In the genomic region with DNA sequence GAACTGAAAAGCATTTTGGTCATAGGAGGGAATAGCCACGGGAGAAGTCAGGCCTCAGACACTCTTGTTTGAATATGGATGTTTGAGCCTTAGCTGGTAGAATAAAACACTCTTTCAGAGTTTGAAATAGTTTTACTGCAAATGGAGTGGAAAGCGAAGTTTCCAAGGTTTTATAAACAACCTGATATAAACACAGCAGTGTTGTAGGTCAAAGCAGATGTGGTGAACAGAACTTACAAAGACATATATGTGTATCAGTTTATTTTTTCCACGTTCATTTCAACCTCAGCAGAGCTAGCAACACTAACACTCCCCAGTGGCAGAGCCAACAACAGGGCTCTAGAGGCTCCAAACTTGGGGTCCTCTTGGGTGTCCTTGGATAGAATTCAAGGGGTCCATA, we compare ENCODE assay signal across 22 cellular contexts.
A peak's percentile ranks its signal among the peaks of the same experiment; 100 is the strongest.
DNase-seq lines count a peak whose midpoint lies in the region; ATAC-seq and TF ChIP-seq lines count a peak whose summit lies in the region.
"Had no signal": no experiment of that assay in that cellular context is flagged by ENCODE, and none has a peak within 500 bp of the region (broad histone marks: within the 10 kb centered on the region; RNA-seq: fewer than 3 reads in every experiment).

No MANE protein-coding gene starts in this region.

- DNase-seq in breast epithelium (ENCODE audit: low spot score in 2 of 2) (no peak), MCF 10A (ENCODE audit: unreplicated experiment) (no peak), right atrium auricular region (ENCODE audit: low spot score) (no peak), neural progenitor cell (ENCODE audit: low spot score) (no peak), transverse colon (no peak)
- DNase-seq in activated T-helper 2 cell treated with anti-CD3 and anti-CD28 coated beads, Interferon-gamma antibody, Interleukin-2, Interleukin-4, amounts not matched to agents 10 μg/mL and 5 μg/mL and 100 μg/mL, durations not matched to agents 14 hours and 24 hours and 36 hours (ENCODE audit: low spot score): no peak
- DNase-seq in stimulated activated CD4-positive, alpha-beta T cell treated with anti-CD3 and anti-CD28 coated beads, Interleukin-4, amount 100 ng/mL, for 24 hours: no peak
- DNase-seq in activated T-cell treated with anti-CD3 and anti-CD28 coated beads, Interleukin-2, amount 50 U/mL, for 72 hours: no peak
- DNase-seq: activated CD4-positive, alpha-beta T cell treated with anti-CD3 and anti-CD28 coated beads, Interleukin-2, amount 50 U/mL, for 4 hours; activated naive CD8-positive, alpha-beta T cell treated with anti-CD3 and anti-CD28 coated beads for 36 hours; activated T-cell treated with anti-CD3 and anti-CD28 coated beads, Interleukin-2, amount 50 U/mL, for 48 hours; BE2C; foreskin keratinocyte; GDM1; MM.1S; NCI-H1930; NCI-H446 treated with DMSO at 0.1 percent for 48 hours; stimulated activated CD4-positive, alpha-beta T cell treated with anti-CD3 and anti-CD28 coated beads, Interleukin-2, amount 100 ng/mL, for 48 hours; SW 1271 had no signal

- intact Hi-C loops in breast epithelium (cut with DNase I; ENCODE audit: low total_unique reads): no loop called here
- intact Hi-C loops in MCF 10A (cut with micrococcal nuclease): no loop called here
- intact Hi-C loops in transverse colon (cut with DNase I; ENCODE audit: low total_unique reads): no loop called here
- intact Hi-C loops in activated T-helper 2 cell treated with anti-CD3 and anti-CD28 coated beads, Interferon-gamma antibody, Interleukin-2, Interleukin-4, amounts not matched to agents 10 μg/mL and 5 μg/mL and 100 μg/mL, durations not matched to agents 14 hours and 24 hours and 36 hours (cut with micrococcal nuclease): no loop called here

- no TSS peak for BruUV-seq in MCF 10A (replicated peaks; lab: Mats Ljungman, UMichigan)

- no peak overlapping the region for H3K4me2 ChIP-seq in neural progenitor cell

- H3K4me3 ChIP-seq in breast epithelium (no peak overlapping the region), right atrium auricular region (no peak overlapping the region), neural progenitor cell (no peak overlapping the region), transverse colon (no peak overlapping the region)
- H3K4me3 ChIP-seq: suprapubic skin had no signal

- H3K27me3 ChIP-seq in breast epithelium (no peaks in the 10 kb centered on the region), right atrium auricular region (no peaks in the 10 kb centered on the region), neural progenitor cell (no peaks in the 10 kb centered on the region), transverse colon (no peaks in the 10 kb centered on the region)
- H3K27me3 ChIP-seq: BE2C, foreskin keratinocyte, suprapubic skin had no signal

- no peaks in the 10 kb centered on the region for H3K36me3 ChIP-seq in breast epithelium
- H3K36me3 ChIP-seq in right atrium auricular region: peaks cover 3% of the 10 kb centered on the region
- no peaks in the 10 kb centered on the region for H3K36me3 ChIP-seq in neural progenitor cell
- H3K36me3 ChIP-seq in transverse colon: peaks cover 0 to 6% (median 1%) of the 10 kb centered on the region in 4 donors
- H3K36me3 ChIP-seq: BE2C had no signal

- H2AFZ ChIP-seq in neural progenitor cell (replicated peaks): no peak overlapping the region

- POLR2A ChIA-PET in MCF 10A (lab: Yijun Ruan, JAX): no interaction called here

- no peaks in the 10 kb centered on the region for H3K4me1 Mint-ChIP-seq in MCF 10A (ENCODE audit: insufficient read depth, unreplicated experiment)
- H3K4me1 Mint-ChIP-seq in neural progenitor cell: peaks cover 72% of the 10 kb centered on the region
- H3K4me1 Mint-ChIP-seq in activated T-helper 2 cell treated with anti-CD3 and anti-CD28 coated beads, Interferon-gamma antibody, Interleukin-2, Interleukin-4, amounts not matched to agents 10 μg/mL and 5 μg/mL and 100 μg/mL, durations not matched to agents 14 hours and 24 hours and 36 hours (ENCODE audit: low read depth): no peaks in the 10 kb centered on the region
- H3K4me1 Mint-ChIP-seq in activated T-cell treated with anti-CD3 and anti-CD28 coated beads, Interleukin-2, amount 50 U/mL, for 72 hours (ENCODE audit: low read depth): no peaks in the 10 kb centered on the region
- H3K4me1 Mint-ChIP-seq: activated naive CD8-positive, alpha-beta T cell treated with anti-CD3 and anti-CD28 coated beads for 36 hours; central memory CD8-positive, alpha-beta T cell had no signal

- H3K36me3 Mint-ChIP-seq in MCF 10A (ENCODE audit: insufficient read depth, unreplicated experiment) (peaks cover 11% of the 10 kb centered on the region), neural progenitor cell (peaks cover 53% of the 10 kb centered on the region)
- no peaks in the 10 kb centered on the region for H3K36me3 Mint-ChIP-seq in activated T-helper 2 cell treated with anti-CD3 and anti-CD28 coated beads, Interferon-gamma antibody, Interleukin-2, Interleukin-4, amounts not matched to agents 10 μg/mL and 5 μg/mL and 100 μg/mL, durations not matched to agents 14 hours and 24 hours and 36 hours (ENCODE audit: low read depth)
- H3K36me3 Mint-ChIP-seq in activated T-cell treated with anti-CD3 and anti-CD28 coated beads, Interleukin-2, amount 50 U/mL, for 72 hours (ENCODE audit: insufficient read depth in 2 of 2): no peaks in the 10 kb centered on the region
- H3K36me3 Mint-ChIP-seq: activated naive CD8-positive, alpha-beta T cell treated with anti-CD3 and anti-CD28 coated beads for 36 hours had no signal

- no peak for TF ChIP-seq POLR2A in breast epithelium (IDR thresholded peaks at IDR 0.05)
- no peak for TF ChIP-seq POLR2A in transverse colon (IDR thresholded peaks at IDR 0.05)

- peaks cover 22% of the 10 kb centered on the region for H3F3A ChIP-seq in neural progenitor cell (ENCODE audit: low read depth)

- H3K9me3 Mint-ChIP-seq in MCF 10A (ENCODE audit: unreplicated experiment) (no peaks in the 10 kb centered on the region), neural progenitor cell (no peaks in the 10 kb centered on the region)
- H3K9me3 Mint-ChIP-seq in activated T-helper 2 cell treated with anti-CD3 and anti-CD28 coated beads, Interferon-gamma antibody, Interleukin-2, Interleukin-4, amounts not matched to agents 10 μg/mL and 5 μg/mL and 100 μg/mL, durations not matched to agents 14 hours and 24 hours and 36 hours: no peaks in the 10 kb centered on the region
- no peaks in the 10 kb centered on the region for H3K9me3 Mint-ChIP-seq in activated T-cell treated with anti-CD3 and anti-CD28 coated beads, Interleukin-2, amount 50 U/mL, for 72 hours
- H3K9me3 Mint-ChIP-seq: activated naive CD8-positive, alpha-beta T cell treated with anti-CD3 and anti-CD28 coated beads for 36 hours; central memory CD8-positive, alpha-beta T cell had no signal

- H3K4me1 ChIP-seq in breast epithelium (peaks cover 0 to 10% of the 10 kb centered on the region in 2 donors), right atrium auricular region (peaks cover 0 to 27% of the 10 kb centered on the region in 2 donors), neural progenitor cell (peaks cover 16% of the 10 kb centered on the region), transverse colon (peaks cover 5 to 49% (median 19%) of the 10 kb centered on the region in 4 donors)
- H3K4me1 ChIP-seq: BE2C, foreskin keratinocyte had no signal

- H3K27ac ChIP-seq in breast epithelium: peak overlapping the region; percentile 80
- H3K27ac ChIP-seq in right atrium auricular region: peak overlapping the region; percentile 17 to 57
- H3K27ac ChIP-seq in neural progenitor cell: no peak overlapping the region
- peak overlapping the region; percentile 45 to 71 (median 65) for H3K27ac ChIP-seq in transverse colon
- H3K27ac ChIP-seq: 22Rv1, foreskin keratinocyte, suprapubic skin had no signal

- CTCF ChIA-PET in MCF 10A (lab: Yijun Ruan, JAX): interaction anchor here (2.1 kb wide), 1 partner anchor 22 kb away, joined by 6 read pairs; no protein-coding TSS in a partner anchor

- H3K4me3 Mint-ChIP-seq in MCF 10A (ENCODE audit: unreplicated experiment): no peak overlapping the region
- H3K4me3 Mint-ChIP-seq in neural progenitor cell: peak overlapping the region; percentile 60
- H3K4me3 Mint-ChIP-seq in activated T-helper 2 cell treated with anti-CD3 and anti-CD28 coated beads, Interferon-gamma antibody, Interleukin-2, Interleukin-4, amounts not matched to agents 10 μg/mL and 5 μg/mL and 100 μg/mL, durations not matched to agents 14 hours and 24 hours and 36 hours (ENCODE audit: low read depth): no peak overlapping the region
- H3K4me3 Mint-ChIP-seq in activated T-cell treated with anti-CD3 and anti-CD28 coated beads, Interleukin-2, amount 50 U/mL, for 72 hours: no peak overlapping the region
- H3K4me3 Mint-ChIP-seq: activated naive CD8-positive, alpha-beta T cell treated with anti-CD3 and anti-CD28 coated beads for 36 hours; central memory CD8-positive, alpha-beta T cell had no signal

- TF ChIP-seq EP300 in transverse colon (IDR thresholded peaks at IDR 0.05; ENCODE audit: low read depth): no peak

- H4K20me1 ChIP-seq in neural progenitor cell (ENCODE audit: low read depth): peaks cover 29% of the 10 kb centered on the region

- ATAC-seq in activated T-cell treated with anti-CD3 and anti-CD28 coated beads, Interleukin-2, amount 50 U/mL, for 72 hours (replicated peaks in 1 of 2): no peak
- ATAC-seq: foreskin keratinocyte had no signal

- WGBS in transverse colon (ENCODE audit: low coverage in 1 of 2), 2 donors: 58 to 61% methylated on average over 3 of the region's 3 CpGs

- H3K9me3 ChIP-seq in breast epithelium (no peaks in the 10 kb centered on the region), right atrium auricular region (no peaks in the 10 kb centered on the region), neural progenitor cell (ENCODE audit: low read depth) (no peaks in the 10 kb centered on the region), transverse colon (no peaks in the 10 kb centered on the region)
- H3K9me3 ChIP-seq: BE2C, suprapubic skin had no signal

- no peaks in the 10 kb centered on the region for H3K79me2 ChIP-seq in neural progenitor cell (ENCODE audit: low read depth)

- H3K27ac Mint-ChIP-seq in MCF 10A (ENCODE audit: low read depth, unreplicated experiment) (no peak overlapping the region), neural progenitor cell (peak overlapping the region; percentile 98)
- H3K27ac Mint-ChIP-seq in activated T-helper 2 cell treated with anti-CD3 and anti-CD28 coated beads, Interferon-gamma antibody, Interleukin-2, Interleukin-4, amounts not matched to agents 10 μg/mL and 5 μg/mL and 100 μg/mL, durations not matched to agents 14 hours and 24 hours and 36 hours: no peak overlapping the region
- H3K27ac Mint-ChIP-seq in activated T-cell treated with anti-CD3 and anti-CD28 coated beads, Interleukin-2, amount 50 U/mL, for 72 hours: no peak overlapping the region
- H3K27ac Mint-ChIP-seq: activated naive CD8-positive, alpha-beta T cell treated with anti-CD3 and anti-CD28 coated beads for 36 hours had no signal

- H3K27me3 Mint-ChIP-seq in MCF 10A (ENCODE audit: insufficient read depth, unreplicated experiment) (no peaks in the 10 kb centered on the region), neural progenitor cell (ENCODE audit: insufficient read depth, low read depth) (peaks cover 9% of the 10 kb centered on the region)
- H3K27me3 Mint-ChIP-seq in activated T-helper 2 cell treated with anti-CD3 and anti-CD28 coated beads, Interferon-gamma antibody, Interleukin-2, Interleukin-4, amounts not matched to agents 10 μg/mL and 5 μg/mL and 100 μg/mL, durations not matched to agents 14 hours and 24 hours and 36 hours (ENCODE audit: low read depth): peaks cover 2% of the 10 kb centered on the region
- H3K27me3 Mint-ChIP-seq in activated T-cell treated with anti-CD3 and anti-CD28 coated beads, Interleukin-2, amount 50 U/mL, for 72 hours (ENCODE audit: low read depth): no peaks in the 10 kb centered on the region

- H3K9ac ChIP-seq in neural progenitor cell: no peak overlapping the region

- TF ChIP-seq CTCF in breast epithelium (IDR thresholded peaks at IDR 0.05) (no peak), MCF 10A (IDR thresholded peaks at IDR 0.05; ENCODE audit: unreplicated experiment) (no peak), right atrium auricular region (IDR thresholded peaks at IDR 0.05) (no peak), neural progenitor cell (IDR thresholded peaks at IDR 0.05) (no peak), transverse colon (IDR thresholded peaks at IDR 0.05) (no peak)

- in situ Hi-C loops in transverse colon (cut with MboI; ENCODE audit: low pct_ligation_motif_present in 1 of 4, low pct_unique_long_range_greater_than_20kb in 1 of 4, low sequenced_read_pairs in 3 of 4): no loop called here
